In the genomic region with DNA sequence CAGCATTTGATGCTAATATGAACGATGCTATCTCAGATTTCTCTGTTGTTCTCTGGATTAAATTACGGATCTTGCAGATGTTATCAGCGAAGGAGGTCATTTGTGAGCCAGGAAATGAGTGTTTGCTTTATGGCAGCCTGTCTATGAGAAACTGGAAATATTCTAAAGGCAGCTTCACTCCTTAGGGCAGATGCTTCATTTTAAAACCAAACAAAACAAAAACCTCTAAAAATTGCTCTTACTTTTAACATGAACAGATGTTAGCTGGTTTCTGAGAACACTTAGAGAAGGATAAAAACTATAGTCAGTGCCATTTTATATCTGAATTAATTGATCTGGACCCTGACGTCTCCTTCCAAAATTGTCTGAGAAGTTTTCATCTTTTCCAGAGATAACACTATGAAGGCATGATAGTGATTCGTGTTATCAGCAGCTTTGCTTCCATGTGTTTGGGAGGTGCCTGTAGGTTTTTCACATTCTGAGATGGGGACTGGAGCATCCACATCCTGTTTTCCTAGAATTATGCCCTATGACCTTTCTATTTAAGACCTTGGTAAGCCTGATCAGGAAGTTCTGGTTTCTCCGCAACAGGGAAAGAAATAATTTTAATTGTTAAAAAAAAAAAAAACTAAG, we compare ENCODE assay signal across 1 cellular context.
A peak's percentile ranks its signal among the peaks of the same experiment; 100 is the strongest.
TF ChIP-seq lines count a peak whose summit lies in the region.

No MANE protein-coding gene starts in this region.

TF ChIP-seq in K562, 482 proteins besides CTCF, POLR2A, EP300 and RAD21 (continued from another document):
- TF ChIP-seq CCAR2 (IDR thresholded peaks at IDR 0.05; ENCODE audit: low read depth, low read length) (no peak), ETV6 (IDR thresholded peaks at IDR 0.05; ENCODE audit: borderline replicate concordance in 1 of 2, low read depth in 2 of 2, low read length in 1 of 2) (peak in 1 of 2 experiments; percentile 67; a peak in 1 of 4 replicates), ETV6 (CRISPR knock-in tag; IDR thresholded peaks at IDR 0.05; ENCODE audit: borderline replicate concordance) (no peak), IRF2 (CRISPR knock-in tag; IDR thresholded peaks at IDR 0.05) (no peak), MECOM (CRISPR knock-in tag; IDR thresholded peaks at IDR 0.05) (peak; percentile 70; the same call in 1 of the 2 replicates), HMGN3 (IDR thresholded peaks at IDR 0.05; ENCODE audit: borderline replicate concordance, extremely low read depth, insufficient read length, low read depth, low read length) (peak; percentile 54), ZKSCAN3 (CRISPR knock-in tag; IDR thresholded peaks at IDR 0.05) (no peak), MAFK (IDR thresholded peaks at IDR 0.05; ENCODE audit: low read length) (0 out of 2 replicates have a peak, but pooled peaks have one; percentile 1), SRF (CRISPR knock-in tag; IDR thresholded peaks at IDR 0.05) (no peak), TCF3 (CRISPR knock-in tag; IDR thresholded peaks at IDR 0.05) (peak; percentile 69), E2F6 (IDR thresholded peaks at IDR 0.05; ENCODE audit: borderline replicate concordance in 1 of 2, extremely low read depth in 1 of 2, insufficient read depth in 1 of 2, insufficient read length in 1 of 2, low read depth in 1 of 2, low read length in 1 of 2, poor library complexity in 1 of 2, severe bottlenecking in 1 of 2) (no peak), ZNF668 (CRISPR knock-in tag; IDR thresholded peaks at IDR 0.05) (no peak), SOX6 (IDR thresholded peaks at IDR 0.05) (peak; percentile 92), GTF2A2 (tag; IDR thresholded peaks at IDR 0.05) (no peak), LEF1 (IDR thresholded peaks at IDR 0.05) (no peak; the same call in 1 of the 2 replicates), HDAC1 (IDR thresholded peaks at IDR 0.05) (peak; percentile 41 to 49; a peak in 2 of 4 replicates), POLR2AphosphoS5 (IDR thresholded peaks at IDR 0.05; ENCODE audit: control insufficient read depth, insufficient read depth, low read depth, low read length) (peak; percentile 38; the same call in 1 of the 2 replicates), BRD9 (IDR thresholded peaks at IDR 0.05; ENCODE audit: low read depth, partially characterized antibody) (peak; percentile 26), ZNF23 (CRISPR knock-in tag; IDR thresholded peaks at IDR 0.05) (0 out of 2 replicates have a peak, but pooled peaks have one; percentile 9), FOXM1 (IDR thresholded peaks at IDR 0.05; ENCODE audit: low read depth) (peak; percentile 49; the same call in 1 of the 2 replicates), FOXM1 (CRISPR knock-in tag; IDR thresholded peaks at IDR 0.05; ENCODE audit: low read depth) (no peak), ELF2 (CRISPR knock-in tag; IDR thresholded peaks at IDR 0.05) (no peak), HDAC2 (IDR thresholded peaks at IDR 0.05) (peak; percentile 63), JUNB (CRISPR knock-in tag; conservative IDR thresholded peaks at IDR 0.05) (no peak), L3MBTL2 (IDR thresholded peaks at IDR 0.05) (peak; percentile 61), RB1 (IDR thresholded peaks at IDR 0.05; ENCODE audit: low read depth) (no peak), SMARCE1 (IDR thresholded peaks at IDR 0.05) (peak; percentile 83), GABPA (tag; conservative IDR thresholded peaks at IDR 0.05; ENCODE audit: low read depth) (peak; percentile 52), NR1H2 (CRISPR knock-in tag; IDR thresholded peaks at IDR 0.05) (no peak), ZNF395 (CRISPR knock-in tag; IDR thresholded peaks at IDR 0.05) (peak; percentile 43), STAT5A (IDR thresholded peaks at IDR 0.05; ENCODE audit: borderline replicate concordance, low read length) (peak; percentile 59), ZNF76 (CRISPR knock-in tag; IDR thresholded peaks at IDR 0.05; ENCODE audit: borderline replicate concordance) (0 out of 2 replicates have a peak, but pooled peaks have one; percentile 45), NCOA6 (IDR thresholded peaks at IDR 0.05) (0 out of 2 replicates have a peak, but pooled peaks have one; percentile 20), MTA1 (IDR thresholded peaks at IDR 0.05; ENCODE audit: borderline replicate concordance) (0 out of 2 replicates have a peak, but pooled peaks have one; percentile 72), MTA3 (IDR thresholded peaks at IDR 0.05; ENCODE audit: borderline replicate concordance) (peak; percentile 46; the same call in 1 of the 2 replicates), ZEB2 (IDR thresholded peaks at IDR 0.05) (peak; percentile 41), ZNF696 (CRISPR knock-in tag; conservative IDR thresholded peaks at IDR 0.05) (no peak), CREM (IDR thresholded peaks at IDR 0.05; ENCODE audit: low read depth) (peak; percentile 71), HSF4 (CRISPR knock-in tag; IDR thresholded peaks at IDR 0.05; ENCODE audit: borderline replicate concordance) (peak; percentile 80; the same call in 1 of the 2 replicates), C11orf30 (IDR thresholded peaks at IDR 0.05; ENCODE audit: low read depth) (0 out of 2 replicates have a peak, but pooled peaks have one; percentile 24), CSDE1 (IDR thresholded peaks at IDR 0.05) (peak in 1 of 2 experiments; percentile 13; a peak in 1 of 4 replicates), KLF6 (CRISPR knock-in tag; IDR thresholded peaks at IDR 0.05; ENCODE audit: borderline replicate concordance) (peak; percentile 78), NUFIP1 (IDR thresholded peaks at IDR 0.05; ENCODE audit: partially characterized antibody) (no peak), ZNF224 (CRISPR knock-in tag; IDR thresholded peaks at IDR 0.05) (no peak), CTBP1 (IDR thresholded peaks at IDR 0.05; ENCODE audit: borderline replicate concordance) (peak; percentile 90), RBM14 (IDR thresholded peaks at IDR 0.05; ENCODE audit: borderline replicate concordance, insufficient read depth, low read depth, low read length) (no peak), SMAD4 (CRISPR knock-in tag; conservative IDR thresholded peaks at IDR 0.05) (peak; percentile 82), ZNF347 (CRISPR knock-in tag; IDR thresholded peaks at IDR 0.05; ENCODE audit: low read depth) (no peak), CEBPG (CRISPR knock-in tag; IDR thresholded peaks at IDR 0.05) (no peak), CEBPG (tag; conservative IDR thresholded peaks at IDR 0.05 in 1 of 2, IDR thresholded peaks at IDR 0.05 in 1 of 2) (no peak), PCBP2 (IDR thresholded peaks at IDR 0.05; ENCODE audit: low read depth, low read length, poor library complexity, severe bottlenecking) (no peak), NR2C2 (CRISPR knock-in tag; IDR thresholded peaks at IDR 0.05) (no peak), NR2C2 (tag; IDR thresholded peaks at IDR 0.05) (peak; percentile 93), XRCC4 (IDR thresholded peaks at IDR 0.05; ENCODE audit: extremely low read depth, insufficient read depth, insufficient read length) (no peak), ZFX (CRISPR knock-in tag; IDR thresholded peaks at IDR 0.05) (no peak), FUS (optimal IDR thresholded peaks at IDR 0.05; ENCODE audit: low read depth, low read length) (no peak)
- TF ChIP-seq, protein P1, sequence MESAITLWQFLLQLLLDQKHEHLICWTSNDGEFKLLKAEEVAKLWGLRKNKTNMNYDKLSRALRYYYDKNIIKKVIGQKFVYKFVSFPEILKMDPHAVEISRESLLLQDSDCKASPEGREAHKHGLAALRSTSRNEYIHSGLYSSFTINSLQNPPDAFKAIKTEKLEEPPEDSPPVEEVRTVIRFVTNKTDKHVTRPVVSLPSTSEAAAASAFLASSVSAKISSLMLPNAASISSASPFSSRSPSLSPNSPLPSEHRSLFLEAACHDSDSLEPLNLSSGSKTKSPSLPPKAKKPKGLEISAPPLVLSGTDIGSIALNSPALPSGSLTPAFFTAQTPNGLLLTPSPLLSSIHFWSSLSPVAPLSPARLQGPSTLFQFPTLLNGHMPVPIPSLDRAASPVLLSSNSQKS (CRISPR knock-in tag; IDR thresholded peaks at IDR 0.05), result peak; percentile 53; the same call in 1 of the 2 replicates
- TF ChIP-seq, protein P2, sequence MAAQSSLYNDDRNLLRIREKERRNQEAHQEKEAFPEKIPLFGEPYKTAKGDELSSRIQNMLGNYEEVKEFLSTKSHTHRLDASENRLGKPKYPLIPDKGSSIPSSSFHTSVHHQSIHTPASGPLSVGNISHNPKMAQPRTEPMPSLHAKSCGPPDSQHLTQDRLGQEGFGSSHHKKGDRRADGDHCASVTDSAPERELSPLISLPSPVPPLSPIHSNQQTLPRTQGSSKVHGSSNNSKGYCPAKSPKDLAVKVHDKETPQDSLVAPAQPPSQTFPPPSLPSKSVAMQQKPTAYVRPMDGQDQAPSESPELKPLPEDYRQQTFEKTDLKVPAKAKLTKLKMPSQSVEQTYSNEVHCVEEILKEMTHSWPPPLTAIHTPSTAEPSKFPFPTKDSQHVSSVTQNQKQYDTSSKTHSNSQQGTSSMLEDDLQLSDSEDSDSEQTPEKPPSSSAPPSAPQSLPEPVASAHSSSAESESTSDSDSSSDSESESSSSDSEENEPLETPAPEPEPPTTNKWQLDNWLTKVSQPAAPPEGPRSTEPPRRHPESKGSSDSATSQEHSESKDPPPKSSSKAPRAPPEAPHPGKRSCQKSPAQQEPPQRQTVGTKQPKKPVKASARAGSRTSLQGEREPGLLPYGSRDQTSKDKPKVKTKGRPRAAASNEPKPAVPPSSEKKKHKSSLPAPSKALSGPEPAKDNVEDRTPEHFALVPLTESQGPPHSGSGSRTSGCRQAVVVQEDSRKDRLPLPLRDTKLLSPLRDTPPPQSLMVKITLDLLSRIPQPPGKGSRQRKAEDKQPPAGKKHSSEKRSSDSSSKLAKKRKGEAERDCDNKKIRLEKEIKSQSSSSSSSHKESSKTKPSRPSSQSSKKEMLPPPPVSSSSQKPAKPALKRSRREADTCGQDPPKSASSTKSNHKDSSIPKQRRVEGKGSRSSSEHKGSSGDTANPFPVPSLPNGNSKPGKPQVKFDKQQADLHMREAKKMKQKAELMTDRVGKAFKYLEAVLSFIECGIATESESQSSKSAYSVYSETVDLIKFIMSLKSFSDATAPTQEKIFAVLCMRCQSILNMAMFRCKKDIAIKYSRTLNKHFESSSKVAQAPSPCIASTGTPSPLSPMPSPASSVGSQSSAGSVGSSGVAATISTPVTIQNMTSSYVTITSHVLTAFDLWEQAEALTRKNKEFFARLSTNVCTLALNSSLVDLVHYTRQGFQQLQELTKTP (IDR thresholded peaks at IDR 0.05; ENCODE audit: low read depth in 1 of 2, partially characterized antibody in 2 of 2), result peak; percentile 72 to 83
